ENCODE assay signal across 1 cellular context in genomic region chr17:31008374-31009035, GRCh38.
TF ChIP-seq lines count a peak whose summit lies in the region.

No MANE protein-coding gene starts in this region.

TF ChIP-seq in HepG2, 621 proteins besides CTCF, POLR2A, EP300 and RAD21 (continued from another document):
- peak; percentile 43; the same call in 1 of the 2 replicates for TF ChIP-seq TFDP1 (CRISPR knock-in tag; IDR thresholded peaks at IDR 0.05; ENCODE audit: borderline replicate concordance)
- TF ChIP-seq MLXIP (CRISPR knock-in tag; IDR thresholded peaks at IDR 0.05; ENCODE audit: borderline replicate concordance) = no peak
- no peak for TF ChIP-seq RARG (CRISPR knock-in tag; IDR thresholded peaks at IDR 0.05; ENCODE audit: low read depth)
- TF ChIP-seq GPN1 (CRISPR knock-in tag; IDR thresholded peaks at IDR 0.05; ENCODE audit: borderline replicate concordance) = no peak
- no peak for TF ChIP-seq ZBTB7A (CRISPR knock-in tag; IDR thresholded peaks at IDR 0.05)
- TF ChIP-seq ZNF646 (CRISPR knock-in tag; IDR thresholded peaks at IDR 0.05) = no peak
- TF ChIP-seq ZNF891 (CRISPR knock-in tag; IDR thresholded peaks at IDR 0.05) = no peak; the same call in 1 of the 2 replicates
- no peak for TF ChIP-seq CENPBD1 (CRISPR knock-in tag; IDR thresholded peaks at IDR 0.05; ENCODE audit: borderline replicate concordance, low read depth)
- TF ChIP-seq KLF9 (CRISPR knock-in tag; IDR thresholded peaks at IDR 0.05; ENCODE audit: low read depth) = no peak
- TF ChIP-seq ZNF431 (CRISPR knock-in tag; IDR thresholded peaks at IDR 0.05; ENCODE audit: borderline replicate concordance, low read depth) = no peak
- TF ChIP-seq MTF2 (CRISPR knock-in tag; IDR thresholded peaks at IDR 0.05; ENCODE audit: borderline replicate concordance) = 0 out of 2 replicates have a peak, but pooled peaks have one; percentile 52
- 0 out of 2 replicates have a peak, but pooled peaks have one; percentile 21 for TF ChIP-seq SMAD9 (CRISPR knock-in tag; IDR thresholded peaks at IDR 0.05)
- TF ChIP-seq MED13 (CRISPR knock-in tag; IDR thresholded peaks at IDR 0.05) = no peak
- TF ChIP-seq SALL1 (CRISPR knock-in tag; IDR thresholded peaks at IDR 0.05) = peak; percentile 45
- no peak for TF ChIP-seq MAFF (IDR thresholded peaks at IDR 0.05; ENCODE audit: low read depth, low read length)
- no peak for TF ChIP-seq ZBTB34 (CRISPR knock-in tag; IDR thresholded peaks at IDR 0.05)
- peak; percentile 31; the same call in 1 of the 2 replicates for TF ChIP-seq DNMT1 (CRISPR knock-in tag; IDR thresholded peaks at IDR 0.05)
- TF ChIP-seq AKAP8 (CRISPR knock-in tag; IDR thresholded peaks at IDR 0.05) = no peak
- no peak for TF ChIP-seq HNRNPUL1 (IDR thresholded peaks at IDR 0.05; ENCODE audit: low read depth, low read length)
- TF ChIP-seq ARNT2 (CRISPR knock-in tag; IDR thresholded peaks at IDR 0.05; ENCODE audit: low read depth) = 0 out of 2 replicates have a peak, but pooled peaks have one; percentile 12
- TF ChIP-seq TFDP2 (CRISPR knock-in tag; IDR thresholded peaks at IDR 0.05) = 0 out of 2 replicates have a peak, but pooled peaks have one; percentile 17
- TF ChIP-seq BORCS8-MEF2B (CRISPR knock-in tag; IDR thresholded peaks at IDR 0.05) = 0 out of 2 replicates have a peak, but pooled peaks have one; percentile 26
- peak; percentile 45 for TF ChIP-seq ARID4A (CRISPR knock-in tag; IDR thresholded peaks at IDR 0.05; ENCODE audit: borderline replicate concordance)
- TF ChIP-seq ZNF800 (CRISPR knock-in tag; IDR thresholded peaks at IDR 0.05) = peak; percentile 61; the same call in 1 of the 2 replicates
- no peak for TF ChIP-seq LCORL (IDR thresholded peaks at IDR 0.05)
- peak; percentile 51; the same call in 1 of the 2 replicates for TF ChIP-seq LCORL (CRISPR knock-in tag; IDR thresholded peaks at IDR 0.05)
- TF ChIP-seq HMG20A (CRISPR knock-in tag; IDR thresholded peaks at IDR 0.05; ENCODE audit: borderline replicate concordance) = no peak
- TF ChIP-seq ZFY (CRISPR knock-in tag; IDR thresholded peaks at IDR 0.05) = peak; percentile 80
- no peak for TF ChIP-seq SRY (CRISPR knock-in tag; IDR thresholded peaks at IDR 0.05)
- TF ChIP-seq MAX (IDR thresholded peaks at IDR 0.05) = peak; percentile 64; the same call in 1 of the 2 replicates
- TF ChIP-seq ETS1 (CRISPR knock-in tag; IDR thresholded peaks at IDR 0.05) = no peak
- no peak for TF ChIP-seq KAT7 (CRISPR knock-in tag; IDR thresholded peaks at IDR 0.05; ENCODE audit: borderline replicate concordance)
- TF ChIP-seq ZNF580 (CRISPR knock-in tag; IDR thresholded peaks at IDR 0.05; ENCODE audit: borderline replicate concordance, low read depth) = no peak
- no peak for TF ChIP-seq MAZ (IDR thresholded peaks at IDR 0.05; ENCODE audit: borderline replicate concordance, low read depth, low read length)
- no peak for TF ChIP-seq MAZ (CRISPR knock-in tag; IDR thresholded peaks at IDR 0.05; ENCODE audit: low read depth)
TF ChIP-seq in HepG2: peak in this region for 41.
